Comparison of ENCODE assay signal across 13 cellular contexts in the genomic region with DNA sequence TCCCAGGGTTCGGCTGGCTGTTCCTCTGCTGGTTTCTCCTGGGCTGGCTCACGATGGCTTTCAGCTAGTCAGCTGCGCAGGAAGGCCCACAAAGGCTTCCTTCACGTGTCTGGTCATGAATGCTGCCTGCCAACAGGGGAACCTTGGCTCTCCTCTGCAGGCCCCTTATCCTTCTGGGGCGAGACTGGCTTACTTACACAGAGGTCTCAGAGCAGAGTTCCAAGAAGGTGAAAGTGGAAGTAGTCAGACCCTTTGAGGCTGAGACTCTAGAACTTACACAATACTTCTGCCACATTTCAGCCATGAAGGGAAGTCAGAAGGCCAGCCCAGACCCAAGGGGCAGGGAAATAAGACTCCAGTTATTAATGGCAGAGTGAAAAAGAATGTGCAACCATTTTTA.
DNase-seq lines count a peak whose midpoint lies in the region; ATAC-seq and TF ChIP-seq lines count a peak whose summit lies in the region.
"Had no signal": no experiment of that assay in that cellular context is flagged by ENCODE, and none has a peak within 500 bp of the region (broad histone marks: within the 10 kb centered on the region; RNA-seq: fewer than 3 reads in every experiment).

No MANE protein-coding gene starts in this region.

- peaks cover 0 to 5% of the 10 kb centered on the region in 2 donors for H3K4me1 ChIP-seq in breast epithelium
- peaks cover 37% of the 10 kb centered on the region for H3K4me1 ChIP-seq in muscle layer of colon (ENCODE audit: insufficient read depth, low read length)
- H3K4me1 ChIP-seq in aorta (ENCODE audit: control insufficient read depth in 1 of 2, insufficient read depth in 2 of 2, low read length in 2 of 2), result peaks cover 0 to 7% of the 10 kb centered on the region in 2 donors

- no TSS peak for BruUV-seq in MCF 10A (replicated peaks; lab: Mats Ljungman, UMichigan)

- H3K9ac ChIP-seq in muscle layer of colon (ENCODE audit: low read length), result no peak overlapping the region

- peak; percentile 1 for ATAC-seq in aorta (ENCODE audit: low FRiP score)
- ATAC-seq in HG03039 (IDR thresholded peaks at IDR 0.05; ENCODE audit: unreplicated experiment), result no peak

- no peaks in the 10 kb centered on the region for H3K27me3 Mint-ChIP-seq in MCF 10A (ENCODE audit: insufficient read depth, unreplicated experiment)

- peaks cover 6% of the 10 kb centered on the region for H3K4me1 Mint-ChIP-seq in MCF 10A (ENCODE audit: insufficient read depth, unreplicated experiment)

- H3K27ac ChIP-seq in breast epithelium (peak overlapping the region; percentile 87 to 93), dorsolateral prefrontal cortex (peak overlapping the region in 51 of 59 donors; percentile 4 to 86 (median 67)), muscle layer of colon (ENCODE audit: low read depth, low read length) (peak overlapping the region; percentile 31), aorta (ENCODE audit: low read depth in 1 of 2, low read length in 2 of 2) (peak overlapping the region; percentile 19 to 43)
- H3K27ac ChIP-seq: PC-9 had no signal

- H3K36me3 ChIP-seq in breast epithelium, result no peaks in the 10 kb centered on the region
- no peaks in the 10 kb centered on the region for H3K36me3 ChIP-seq in muscle layer of colon (ENCODE audit: insufficient read depth, low read length)
- no peaks in the 10 kb centered on the region for H3K36me3 ChIP-seq in aorta (ENCODE audit: control insufficient read depth in 1 of 2, insufficient read depth in 2 of 2, low read length in 1 of 2)

- peaks cover 17% of the 10 kb centered on the region for H3K36me3 Mint-ChIP-seq in MCF 10A (ENCODE audit: insufficient read depth, unreplicated experiment)

- H3K27me3 ChIP-seq in breast epithelium, result no peaks in the 10 kb centered on the region
- H3K27me3 ChIP-seq in dorsolateral prefrontal cortex, result no peaks in the 10 kb centered on the region
- H3K27me3 ChIP-seq in muscle layer of colon (ENCODE audit: control insufficient read depth in 1 of 2, insufficient read depth in 2 of 2, low read length in 2 of 2), result no peaks in the 10 kb centered on the region
- no peaks in the 10 kb centered on the region for H3K27me3 ChIP-seq in aorta (ENCODE audit: control insufficient read depth in 1 of 2, insufficient read depth in 2 of 2, low read length in 1 of 2)

- H3K27ac Mint-ChIP-seq in MCF 10A (ENCODE audit: low read depth, unreplicated experiment), result no peak overlapping the region

- H3K4me3 ChIP-seq in breast epithelium (no peak overlapping the region), dorsolateral prefrontal cortex (peak overlapping the region in 1 of 59 donors; percentile 10), muscle layer of colon (ENCODE audit: low read depth in 1 of 2, low read length in 2 of 2) (no peak overlapping the region), aorta (ENCODE audit: low read length in 2 of 2) (no peak overlapping the region)
- H3K4me3 ChIP-seq: A549, PC-9 had no signal

- CTCF ChIA-PET in MCF 10A (lab: Yijun Ruan, JAX), result interaction anchor here (0.6 kb wide), 1 partner anchor 325 kb away, joined by 3 read pairs; no protein-coding TSS in a partner anchor

- POLR2A ChIA-PET in MCF 10A (lab: Yijun Ruan, JAX), result interaction anchor here (0.6 to 1.0 kb wide), 2 partner anchors 9 to 349 kb away, joined by 3 read pairs; no protein-coding TSS in a partner anchor

- no peaks in the 10 kb centered on the region for H3K9me3 ChIP-seq in breast epithelium
- no peaks in the 10 kb centered on the region for H3K9me3 ChIP-seq in muscle layer of colon (ENCODE audit: low read length)
- no peaks in the 10 kb centered on the region for H3K9me3 ChIP-seq in aorta (ENCODE audit: control insufficient read depth, low read length)
- H3K9me3 ChIP-seq: A549 had no signal

- TF ChIP-seq POLR2A in breast epithelium (IDR thresholded peaks at IDR 0.05), result no peak

- WGBS in aorta, 2 donors, result 57 to 70% methylated on average over 5 of the region's 5 CpGs

- intact Hi-C loops in breast epithelium (cut with DNase I; ENCODE audit: low total_unique reads), result no loop called here
- intact Hi-C loops in MCF 10A (cut with micrococcal nuclease), result no loop called here
- intact Hi-C loops in dorsolateral prefrontal cortex (cut with DNase I), result loop anchor here in 1 of 2 donors (10.0 kb wide), 1 partner anchor 416 kb away; no protein-coding TSS in a partner anchor
- intact Hi-C loops in aorta (cut with DNase I), result loop anchor here in 1 of 2 donors (5.0 to 10.0 kb wide), 2 partner anchors 103 to 276 kb away; no protein-coding TSS in a partner anchor

- DNase-seq in breast epithelium (ENCODE audit: low spot score in 2 of 2) (no peak), MCF 10A (ENCODE audit: unreplicated experiment) (no peak), dorsolateral prefrontal cortex (peak in 3 of 10 donors; percentile 48 to 54 (median 50)), aorta (no peak), NCI-H1105 (lab: John Stamatoyannopoulos, UW) (no peak), NCI-H1436 (lab: John Stamatoyannopoulos, UW) (no peak)
- DNase-seq: activated CD4-positive, alpha-beta T cell treated with anti-CD3 and anti-CD28 coated beads for 1 hour; glutamatergic neuron; PC-9 had no signal

- H3K4me3 Mint-ChIP-seq in MCF 10A (ENCODE audit: unreplicated experiment), result no peak overlapping the region
- H3K4me3 Mint-ChIP-seq: neural crest cell had no signal

- TF ChIP-seq CTCF in breast epithelium (IDR thresholded peaks at IDR 0.05) (no peak), MCF 10A (IDR thresholded peaks at IDR 0.05; ENCODE audit: unreplicated experiment) (no peak), dorsolateral prefrontal cortex (IDR thresholded peaks at IDR 0.05 in 54 of 56, conservative IDR thresholded peaks at IDR 0.05 in 2 of 56; ENCODE audit: low read depth in 1 of 56, partially characterized antibody in 56 of 56) (no peak)

- H3K9me3 Mint-ChIP-seq in MCF 10A (ENCODE audit: unreplicated experiment), result no peaks in the 10 kb centered on the region

Comparison
In these comparisons a context has a peak if more than half of its experiments do, and no peak if none do; other contexts are left out.
1. H3K27ac ChIP-seq: peak in every context shown above with its lines; median percentile 90 in breast epithelium; 67 in dorsolateral prefrontal cortex; 31 in muscle layer of colon; 31 in aorta.